ENCODE assay signal across 1 cellular context in the genomic region with DNA sequence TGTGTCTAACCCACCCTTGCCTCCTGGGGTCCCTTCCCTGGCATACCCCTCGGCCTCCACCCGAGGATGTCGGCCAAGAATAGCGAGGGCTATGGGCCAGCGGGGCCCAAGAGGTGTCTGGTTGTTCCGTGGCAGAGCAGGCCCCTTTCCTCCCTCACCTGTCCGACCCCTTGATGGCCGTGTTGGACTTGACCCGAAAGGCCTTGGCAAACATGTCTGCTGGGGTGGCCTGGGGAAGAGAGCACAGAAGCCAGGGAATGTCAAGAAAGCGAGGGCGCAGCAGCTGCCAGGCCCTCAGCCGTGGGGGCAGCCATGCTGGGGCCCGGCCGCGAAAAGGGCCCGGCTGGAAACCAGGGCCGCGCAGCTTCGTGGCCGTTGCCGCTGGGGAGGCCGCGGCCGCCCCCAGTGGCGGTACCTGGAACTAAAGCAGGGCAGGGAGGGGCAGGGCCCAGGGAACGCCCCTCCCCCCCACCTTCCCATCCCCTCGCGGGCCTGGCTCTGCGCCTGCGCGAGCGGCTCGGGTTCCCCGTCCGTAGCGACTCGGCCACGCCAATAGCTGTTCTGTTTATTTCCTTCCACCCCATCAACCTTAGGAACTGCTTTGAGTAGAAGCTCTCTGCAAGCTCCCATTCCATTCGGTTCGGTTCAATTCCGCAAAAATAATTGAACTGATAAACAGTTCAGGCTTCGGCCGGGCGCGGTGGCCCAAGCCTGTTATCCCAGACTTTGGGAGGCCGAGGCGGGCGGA.
TF ChIP-seq lines count a peak whose summit lies in the region.

Gene EIF2D, minus strand, starts transcription at position 337 of the 748 bp plus-strand sequence. Its CDS starts 123 bp downstream, at position 214.

TF ChIP-seq in HEK293, 187 proteins besides CTCF, POLR2A, EP300 and RAD21 (continued from another document and continues in another):
- TF ChIP-seq, protein P1, sequence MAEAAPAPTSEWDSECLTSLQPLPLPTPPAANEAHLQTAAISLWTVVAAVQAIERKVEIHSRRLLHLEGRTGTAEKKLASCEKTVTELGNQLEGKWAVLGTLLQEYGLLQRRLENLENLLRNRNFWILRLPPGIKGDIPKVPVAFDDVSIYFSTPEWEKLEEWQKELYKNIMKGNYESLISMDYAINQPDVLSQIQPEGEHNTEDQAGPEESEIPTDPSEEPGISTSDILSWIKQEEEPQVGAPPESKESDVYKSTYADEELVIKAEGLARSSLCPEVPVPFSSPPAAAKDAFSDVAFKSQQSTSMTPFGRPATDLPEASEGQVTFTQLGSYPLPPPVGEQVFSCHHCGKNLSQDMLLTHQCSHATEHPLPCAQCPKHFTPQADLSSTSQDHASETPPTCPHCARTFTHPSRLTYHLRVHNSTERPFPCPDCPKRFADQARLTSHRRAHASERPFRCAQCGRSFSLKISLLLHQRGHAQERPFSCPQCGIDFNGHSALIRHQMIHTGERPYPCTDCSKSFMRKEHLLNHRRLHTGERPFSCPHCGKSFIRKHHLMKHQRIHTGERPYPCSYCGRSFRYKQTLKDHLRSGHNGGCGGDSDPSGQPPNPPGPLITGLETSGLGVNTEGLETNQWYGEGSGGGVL (tag by site-specific recombination; IDR thresholded peaks at IDR 0.05): peak; percentile 59; the same call in 1 of the 2 replicates
- no peak for TF ChIP-seq ZNF621 (tag by site-specific recombination; IDR thresholded peaks at IDR 0.05)
- TF ChIP-seq, protein P2, sequence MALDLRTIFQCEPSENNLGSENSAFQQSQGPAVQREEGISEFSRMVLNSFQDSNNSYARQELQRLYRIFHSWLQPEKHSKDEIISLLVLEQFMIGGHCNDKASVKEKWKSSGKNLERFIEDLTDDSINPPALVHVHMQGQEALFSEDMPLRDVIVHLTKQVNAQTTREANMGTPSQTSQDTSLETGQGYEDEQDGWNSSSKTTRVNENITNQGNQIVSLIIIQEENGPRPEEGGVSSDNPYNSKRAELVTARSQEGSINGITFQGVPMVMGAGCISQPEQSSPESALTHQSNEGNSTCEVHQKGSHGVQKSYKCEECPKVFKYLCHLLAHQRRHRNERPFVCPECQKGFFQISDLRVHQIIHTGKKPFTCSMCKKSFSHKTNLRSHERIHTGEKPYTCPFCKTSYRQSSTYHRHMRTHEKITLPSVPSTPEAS (tag by site-specific recombination; IDR thresholded peaks at IDR 0.05): peak; percentile 80
- no peak for TF ChIP-seq ZNF654 (tag by site-specific recombination; IDR thresholded peaks at IDR 0.05; ENCODE audit: low read depth)
- TF ChIP-seq ZNF555 (tag by site-specific recombination; conservative IDR thresholded peaks at IDR 0.05): no peak
- peak; percentile 94 for TF ChIP-seq ZSCAN23 (tag by site-specific recombination; IDR thresholded peaks at IDR 0.05)
- no peak for TF ChIP-seq ZNF311 (tag by site-specific recombination; IDR thresholded peaks at IDR 0.05; ENCODE audit: borderline replicate concordance)
- TF ChIP-seq ZNF530 (tag by site-specific recombination; IDR thresholded peaks at IDR 0.05; ENCODE audit: low read depth): no peak
- TF ChIP-seq ZFP69B (tag by site-specific recombination; IDR thresholded peaks at IDR 0.05): peak; percentile 93
- 0 out of 2 replicates have a peak, but pooled peaks have one; percentile 34 for TF ChIP-seq ZNF223 (tag by site-specific recombination; IDR thresholded peaks at IDR 0.05)
- TF ChIP-seq SP2 (tag by site-specific recombination; IDR thresholded peaks at IDR 0.05): peak; percentile 53
- TF ChIP-seq, protein P3, sequence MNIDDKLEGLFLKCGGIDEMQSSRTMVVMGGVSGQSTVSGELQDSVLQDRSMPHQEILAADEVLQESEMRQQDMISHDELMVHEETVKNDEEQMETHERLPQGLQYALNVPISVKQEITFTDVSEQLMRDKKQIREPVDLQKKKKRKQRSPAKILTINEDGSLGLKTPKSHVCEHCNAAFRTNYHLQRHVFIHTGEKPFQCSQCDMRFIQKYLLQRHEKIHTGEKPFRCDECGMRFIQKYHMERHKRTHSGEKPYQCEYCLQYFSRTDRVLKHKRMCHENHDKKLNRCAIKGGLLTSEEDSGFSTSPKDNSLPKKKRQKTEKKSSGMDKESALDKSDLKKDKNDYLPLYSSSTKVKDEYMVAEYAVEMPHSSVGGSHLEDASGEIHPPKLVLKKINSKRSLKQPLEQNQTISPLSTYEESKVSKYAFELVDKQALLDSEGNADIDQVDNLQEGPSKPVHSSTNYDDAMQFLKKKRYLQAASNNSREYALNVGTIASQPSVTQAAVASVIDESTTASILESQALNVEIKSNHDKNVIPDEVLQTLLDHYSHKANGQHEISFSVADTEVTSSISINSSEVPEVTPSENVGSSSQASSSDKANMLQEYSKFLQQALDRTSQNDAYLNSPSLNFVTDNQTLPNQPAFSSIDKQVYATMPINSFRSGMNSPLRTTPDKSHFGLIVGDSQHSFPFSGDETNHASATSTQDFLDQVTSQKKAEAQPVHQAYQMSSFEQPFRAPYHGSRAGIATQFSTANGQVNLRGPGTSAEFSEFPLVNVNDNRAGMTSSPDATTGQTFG (tag by site-specific recombination; IDR thresholded peaks at IDR 0.05; ENCODE audit: borderline replicate concordance): peak; percentile 86; the same call in 1 of the 2 replicates
- no peak for TF ChIP-seq ZNF175 (tag by site-specific recombination; IDR thresholded peaks at IDR 0.05)
- no peak for TF ChIP-seq ZNF155 (tag by site-specific recombination; IDR thresholded peaks at IDR 0.05)
- peak; percentile 99 for TF ChIP-seq ZSCAN30 (tag by site-specific recombination; IDR thresholded peaks at IDR 0.05)
- TF ChIP-seq ZNF132 (tag by site-specific recombination; IDR thresholded peaks at IDR 0.05; ENCODE audit: borderline replicate concordance): no peak
- TF ChIP-seq, protein P4, sequence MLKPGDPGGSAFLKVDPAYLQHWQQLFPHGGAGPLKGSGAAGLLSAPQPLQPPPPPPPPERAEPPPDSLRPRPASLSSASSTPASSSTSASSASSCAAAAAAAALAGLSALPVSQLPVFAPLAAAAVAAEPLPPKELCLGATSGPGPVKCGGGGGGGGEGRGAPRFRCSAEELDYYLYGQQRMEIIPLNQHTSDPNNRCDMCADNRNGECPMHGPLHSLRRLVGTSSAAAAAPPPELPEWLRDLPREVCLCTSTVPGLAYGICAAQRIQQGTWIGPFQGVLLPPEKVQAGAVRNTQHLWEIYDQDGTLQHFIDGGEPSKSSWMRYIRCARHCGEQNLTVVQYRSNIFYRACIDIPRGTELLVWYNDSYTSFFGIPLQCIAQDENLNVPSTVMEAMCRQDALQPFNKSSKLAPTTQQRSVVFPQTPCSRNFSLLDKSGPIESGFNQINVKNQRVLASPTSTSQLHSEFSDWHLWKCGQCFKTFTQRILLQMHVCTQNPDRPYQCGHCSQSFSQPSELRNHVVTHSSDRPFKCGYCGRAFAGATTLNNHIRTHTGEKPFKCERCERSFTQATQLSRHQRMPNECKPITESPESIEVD (tag by site-specific recombination; IDR thresholded peaks at IDR 0.05): no peak
- TF ChIP-seq YY2 (tag by site-specific recombination; IDR thresholded peaks at IDR 0.05): peak; percentile 100
- TF ChIP-seq, protein P5, sequence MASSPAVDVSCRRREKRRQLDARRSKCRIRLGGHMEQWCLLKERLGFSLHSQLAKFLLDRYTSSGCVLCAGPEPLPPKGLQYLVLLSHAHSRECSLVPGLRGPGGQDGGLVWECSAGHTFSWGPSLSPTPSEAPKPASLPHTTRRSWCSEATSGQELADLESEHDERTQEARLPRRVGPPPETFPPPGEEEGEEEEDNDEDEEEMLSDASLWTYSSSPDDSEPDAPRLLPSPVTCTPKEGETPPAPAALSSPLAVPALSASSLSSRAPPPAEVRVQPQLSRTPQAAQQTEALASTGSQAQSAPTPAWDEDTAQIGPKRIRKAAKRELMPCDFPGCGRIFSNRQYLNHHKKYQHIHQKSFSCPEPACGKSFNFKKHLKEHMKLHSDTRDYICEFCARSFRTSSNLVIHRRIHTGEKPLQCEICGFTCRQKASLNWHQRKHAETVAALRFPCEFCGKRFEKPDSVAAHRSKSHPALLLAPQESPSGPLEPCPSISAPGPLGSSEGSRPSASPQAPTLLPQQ (tag by site-specific recombination; IDR thresholded peaks at IDR 0.05): peak; percentile 96
- TF ChIP-seq, protein P6, sequence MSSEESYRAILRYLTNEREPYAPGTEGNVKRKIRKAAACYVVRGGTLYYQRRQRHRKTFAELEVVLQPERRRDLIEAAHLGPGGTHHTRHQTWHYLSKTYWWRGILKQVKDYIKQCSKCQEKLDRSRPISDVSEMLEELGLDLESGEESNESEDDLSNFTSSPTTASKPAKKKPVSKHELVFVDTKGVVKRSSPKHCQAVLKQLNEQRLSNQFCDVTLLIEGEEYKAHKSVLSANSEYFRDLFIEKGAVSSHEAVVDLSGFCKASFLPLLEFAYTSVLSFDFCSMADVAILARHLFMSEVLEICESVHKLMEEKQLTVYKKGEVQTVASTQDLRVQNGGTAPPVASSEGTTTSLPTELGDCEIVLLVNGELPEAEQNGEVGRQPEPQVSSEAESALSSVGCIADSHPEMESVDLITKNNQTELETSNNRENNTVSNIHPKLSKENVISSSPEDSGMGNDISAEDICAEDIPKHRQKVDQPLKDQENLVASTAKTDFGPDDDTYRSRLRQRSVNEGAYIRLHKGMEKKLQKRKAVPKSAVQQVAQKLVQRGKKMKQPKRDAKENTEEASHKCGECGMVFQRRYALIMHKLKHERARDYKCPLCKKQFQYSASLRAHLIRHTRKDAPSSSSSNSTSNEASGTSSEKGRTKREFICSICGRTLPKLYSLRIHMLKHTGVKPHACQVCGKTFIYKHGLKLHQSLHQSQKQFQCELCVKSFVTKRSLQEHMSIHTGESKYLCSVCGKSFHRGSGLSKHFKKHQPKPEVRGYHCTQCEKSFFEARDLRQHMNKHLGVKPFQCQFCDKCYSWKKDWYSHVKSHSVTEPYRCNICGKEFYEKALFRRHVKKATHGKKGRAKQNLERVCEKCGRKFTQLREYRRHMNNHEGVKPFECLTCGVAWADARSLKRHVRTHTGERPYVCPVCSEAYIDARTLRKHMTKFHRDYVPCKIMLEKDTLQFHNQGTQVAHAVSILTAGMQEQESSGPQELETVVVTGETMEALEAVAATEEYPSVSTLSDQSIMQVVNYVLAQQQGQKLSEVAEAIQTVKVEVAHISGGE (tag by site-specific recombination; conservative IDR thresholded peaks at IDR 0.05; ENCODE audit: low read depth): peak; percentile 100
- TF ChIP-seq ZNF112 (tag by site-specific recombination; IDR thresholded peaks at IDR 0.05): no peak
- TF ChIP-seq FEZF1 (tag by site-specific recombination; IDR thresholded peaks at IDR 0.05): peak; percentile 35
- no peak for TF ChIP-seq BCL11B (tag by site-specific recombination; IDR thresholded peaks at IDR 0.05; ENCODE audit: low read depth)
- peak; percentile 56; the same call in 1 of the 2 replicates for TF ChIP-seq ZNF18 (tag by site-specific recombination; IDR thresholded peaks at IDR 0.05)
- 0 out of 2 replicates have a peak, but pooled peaks have one; percentile 11 for TF ChIP-seq ZNF138 (tag by site-specific recombination; IDR thresholded peaks at IDR 0.05; ENCODE audit: borderline replicate concordance)
- TF ChIP-seq ZNF169 (tag by site-specific recombination; IDR thresholded peaks at IDR 0.05): 0 out of 2 replicates have a peak, but pooled peaks have one; percentile 46
- peak; percentile 98 for TF ChIP-seq KLF8 (tag by site-specific recombination; IDR thresholded peaks at IDR 0.05)
- no peak for TF ChIP-seq SETDB1 (IDR thresholded peaks at IDR 0.05; ENCODE audit: insufficient read length, low read length)
- TF ChIP-seq PBX3 (CRISPR knock-in tag; IDR thresholded peaks at IDR 0.05): peak; percentile 93
- TF ChIP-seq ZIC2 (tag by site-specific recombination; IDR thresholded peaks at IDR 0.05): peak; percentile 59
- TF ChIP-seq OVOL3 (tag by site-specific recombination; IDR thresholded peaks at IDR 0.05): peak; percentile 94
- TF ChIP-seq MEIS1 (CRISPR knock-in tag; IDR thresholded peaks at IDR 0.05; ENCODE audit: borderline replicate concordance): no peak
- TF ChIP-seq, protein P7, sequence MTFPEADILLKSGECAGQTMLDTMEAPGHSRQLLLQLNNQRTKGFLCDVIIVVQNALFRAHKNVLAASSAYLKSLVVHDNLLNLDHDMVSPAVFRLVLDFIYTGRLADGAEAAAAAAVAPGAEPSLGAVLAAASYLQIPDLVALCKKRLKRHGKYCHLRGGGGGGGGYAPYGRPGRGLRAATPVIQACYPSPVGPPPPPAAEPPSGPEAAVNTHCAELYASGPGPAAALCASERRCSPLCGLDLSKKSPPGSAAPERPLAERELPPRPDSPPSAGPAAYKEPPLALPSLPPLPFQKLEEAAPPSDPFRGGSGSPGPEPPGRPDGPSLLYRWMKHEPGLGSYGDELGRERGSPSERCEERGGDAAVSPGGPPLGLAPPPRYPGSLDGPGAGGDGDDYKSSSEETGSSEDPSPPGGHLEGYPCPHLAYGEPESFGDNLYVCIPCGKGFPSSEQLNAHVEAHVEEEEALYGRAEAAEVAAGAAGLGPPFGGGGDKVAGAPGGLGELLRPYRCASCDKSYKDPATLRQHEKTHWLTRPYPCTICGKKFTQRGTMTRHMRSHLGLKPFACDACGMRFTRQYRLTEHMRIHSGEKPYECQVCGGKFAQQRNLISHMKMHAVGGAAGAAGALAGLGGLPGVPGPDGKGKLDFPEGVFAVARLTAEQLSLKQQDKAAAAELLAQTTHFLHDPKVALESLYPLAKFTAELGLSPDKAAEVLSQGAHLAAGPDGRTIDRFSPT (tag by site-specific recombination; IDR thresholded peaks at IDR 0.05): peak; percentile 61
- peak; percentile 35; the same call in 1 of the 2 replicates for TF ChIP-seq BCL6B (tag by site-specific recombination; IDR thresholded peaks at IDR 0.05)
- peak; percentile 51; the same call in 1 of the 2 replicates for TF ChIP-seq MZF1 (tag by site-specific recombination; IDR thresholded peaks at IDR 0.05; ENCODE audit: borderline replicate concordance)
